ENCODE assay signal across 1 cellular context in the genomic region with DNA sequence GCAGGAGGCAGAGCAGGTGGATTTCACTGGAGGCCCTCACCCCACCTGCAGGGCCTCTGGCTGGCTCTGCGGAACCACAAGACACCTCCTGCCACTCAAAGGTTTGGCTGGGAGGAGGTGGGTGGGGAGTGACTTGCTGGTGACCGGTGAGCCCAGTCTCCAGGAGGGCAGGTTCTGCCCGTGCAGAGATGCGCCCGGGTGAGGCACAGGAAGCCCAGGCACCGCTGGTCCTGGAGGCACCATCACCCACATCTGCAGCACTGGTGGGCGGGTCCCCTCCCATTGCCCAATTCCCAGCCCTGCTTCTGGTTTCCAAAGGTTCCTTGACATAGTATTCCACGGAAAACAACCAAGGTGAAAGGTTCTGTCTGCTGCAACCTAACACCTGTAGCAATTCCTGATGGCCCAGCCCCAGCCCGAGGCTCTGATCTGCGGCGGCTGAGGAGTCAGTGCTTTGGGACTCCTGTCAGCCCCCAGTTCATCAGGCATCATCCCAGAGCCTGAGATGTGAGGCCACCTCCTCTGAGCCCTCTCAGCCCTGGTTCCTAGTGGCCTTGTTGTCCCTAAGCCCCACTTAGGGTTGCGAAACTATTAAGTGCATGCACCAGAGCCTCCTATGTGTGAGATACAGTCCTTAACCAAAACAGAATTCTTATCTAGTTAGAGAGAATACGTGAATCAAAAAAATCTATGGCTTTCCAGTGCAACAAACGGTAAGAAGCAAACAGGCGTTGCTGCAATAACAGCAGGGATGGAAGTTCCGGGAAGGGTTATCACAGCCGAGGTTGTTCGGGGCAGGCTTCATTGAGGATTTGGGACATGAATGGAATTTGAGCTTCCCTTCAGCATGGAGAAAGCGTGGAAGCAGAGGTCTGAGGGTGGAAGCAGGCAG.
TF ChIP-seq lines count a peak whose summit lies in the region.

No MANE protein-coding gene starts in this region.

TF ChIP-seq in IMR-90, 13 proteins besides CTCF, POLR2A, EP300 and RAD21:
- TF ChIP-seq CEBPB (IDR thresholded peaks at IDR 0.05; ENCODE audit: low read depth, low read length) (0 out of 2 replicates have a peak, but pooled peaks have one; percentile 5), MAFK (IDR thresholded peaks at IDR 0.05; ENCODE audit: low read depth, low read length) (no peak), ELK1 (IDR thresholded peaks at IDR 0.05; ENCODE audit: borderline replicate concordance, low read depth, low read length) (no peak), RCOR1 (IDR thresholded peaks at IDR 0.05; ENCODE audit: insufficient replicate concordance, low read length) (no peak)
